Comparison of ENCODE assay signal across 16 cellular contexts in the genomic region with DNA sequence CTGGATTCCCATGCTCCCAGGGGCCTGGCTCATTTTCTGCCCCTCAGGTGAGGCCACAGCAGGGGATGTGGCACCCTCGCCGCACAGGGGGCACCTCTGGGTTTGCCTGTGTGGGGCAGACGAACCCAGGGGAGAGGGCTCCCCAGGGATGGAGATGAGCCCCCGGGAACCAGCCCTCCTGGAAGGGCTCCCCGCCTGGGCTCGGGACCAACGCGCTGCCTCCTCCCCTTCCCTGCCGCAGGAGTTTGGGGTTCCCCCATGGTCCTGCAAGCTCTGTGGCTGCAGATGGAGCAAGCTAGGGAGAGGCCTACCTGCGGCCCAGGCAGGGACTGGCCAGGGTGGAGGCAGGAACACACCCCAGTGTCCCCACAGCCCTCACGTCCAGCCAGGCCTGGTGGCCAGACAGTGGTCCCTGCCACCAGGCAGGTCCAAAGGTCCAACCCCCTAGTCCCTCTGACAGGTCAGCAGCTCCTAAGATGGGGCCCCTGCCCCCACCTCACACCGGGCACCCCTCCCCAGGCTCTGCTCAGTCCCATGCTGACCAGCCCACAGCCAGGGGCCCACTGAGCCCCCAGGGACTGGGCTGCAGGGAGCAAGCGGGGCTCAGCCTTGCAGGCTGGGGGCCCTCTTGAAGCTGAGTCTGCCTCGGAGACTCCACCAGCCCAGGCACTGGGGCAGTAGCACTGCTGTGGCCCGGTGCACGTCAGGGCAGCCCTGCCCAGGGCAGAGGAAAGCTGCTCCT. TPM values are rescaled to one million over a fixed set of nuclear protein-coding genes. Genes with fewer than 3 reads are reported as not detected.
DNase-seq lines count a peak whose midpoint lies in the region; TF ChIP-seq lines count a peak whose summit lies in the region.
"Had no signal": no experiment of that assay in that cellular context is flagged by ENCODE, and none has a peak within 500 bp of the region (broad histone marks: within the 10 kb centered on the region; RNA-seq: fewer than 3 reads in every experiment).

No MANE protein-coding gene starts in this region.

- H3K9me3 Mint-ChIP-seq in HFFc6 = peaks cover 5% of the 10 kb centered on the region

- DNase-seq in RWPE1 (ENCODE audit: low spot score) = no peak
- DNase-seq in esophagus squamous epithelium (lab: John Stamatoyannopoulos, UW) = no peak
- DNase-seq in hypothalamus (lab: John Stamatoyannopoulos, UW) = no peak
- DNase-seq in activated T-cell treated with anti-CD3 and anti-CD28 coated beads, Interleukin-2, amount 50 U/mL, for 1 hour = no peak
- DNase-seq in HFFc6 = no peak
- DNase-seq: activated CD8-positive, alpha-beta T cell treated with anti-CD3 and anti-CD28 coated beads, Interleukin-2, amount 10 ng/mL, durations not matched to agents 7 days and 5 days; amniotic stem cell; DND-41; NCI-H2227 treated with DMSO at 0.1 percent for 48 hours; retina; stimulated activated CD4-positive, alpha-beta T cell treated with anti-CD3 and anti-CD28 coated beads, Interleukin-4, amount 100 ng/mL, for 24 hours had no signal

- no peak overlapping the region for H3K4me3 ChIP-seq in esophagus squamous epithelium
- no peak overlapping the region for H3K4me3 ChIP-seq in muscle layer of colon (ENCODE audit: low read depth in 1 of 2, low read length in 2 of 2)
- no peak overlapping the region for H3K4me3 ChIP-seq in urinary bladder (ENCODE audit: low read depth, low read length)

- TF ChIP-seq CTCF in RWPE1 (conservative IDR thresholded peaks at IDR 0.05; ENCODE audit: low read depth) (no peak), esophagus squamous epithelium (IDR thresholded peaks at IDR 0.05) (no peak), HFFc6 (IDR thresholded peaks at IDR 0.05) (no peak)

- POLR2A ChIA-PET in RWPE1 (lab: Yijun Ruan, JAX; ENCODE audit: low non-redundant PET) = interaction anchor here (0.8 to 4.9 kb wide), 4 partner anchors 8 to 29 kb away, joined by 3 to 41 read pairs (median 4); a partner anchor contains a TSS

- peak overlapping the region; percentile 100 for H3K27ac ChIP-seq in RWPE1
- H3K27ac ChIP-seq in esophagus squamous epithelium = peak overlapping the region; percentile 91 to 93 (median 92)
- peak overlapping the region; percentile 86 for H3K27ac ChIP-seq in muscle layer of colon (ENCODE audit: low read depth, low read length)
- peak overlapping the region; percentile 18 for H3K27ac ChIP-seq in urinary bladder (ENCODE audit: low read depth)

- CTCF ChIA-PET in RWPE1 (lab: Yijun Ruan, JAX) = interaction anchor here (0.6 to 4.7 kb wide), 5 partner anchors 11 to 49 kb away, joined by 3 to 35 read pairs (median 4); no protein-coding TSS in a partner anchor

- H3K36me3 Mint-ChIP-seq in HFFc6 (ENCODE audit: low read depth) = peaks cover 4% of the 10 kb centered on the region
- H3K36me3 Mint-ChIP-seq: CD14-positive monocyte had no signal

- H3K4me3 Mint-ChIP-seq in HFFc6 = no peak overlapping the region
- H3K4me3 Mint-ChIP-seq: activated CD8-positive, alpha-beta T cell treated with anti-CD3 and anti-CD28 coated beads, Interleukin-2, amount 10 ng/mL, durations not matched to agents 7 days and 5 days; CD14-positive monocyte; nephron had no signal

- intact Hi-C loops in esophagus squamous epithelium (cut with DNase I) = no loop called here

- peaks cover 6 to 37% (median 7%) of the 10 kb centered on the region in 3 donors for H3K36me3 ChIP-seq in esophagus squamous epithelium
- peaks cover 12% of the 10 kb centered on the region for H3K36me3 ChIP-seq in muscle layer of colon (ENCODE audit: insufficient read depth, low read length)
- H3K36me3 ChIP-seq in urinary bladder (ENCODE audit: insufficient read depth) = no peaks in the 10 kb centered on the region

- H3K27me3 Mint-ChIP-seq in HFFc6 (ENCODE audit: insufficient read depth) = no peaks in the 10 kb centered on the region

- no peak overlapping the region for H3K27ac Mint-ChIP-seq in HFFc6
- H3K27ac Mint-ChIP-seq: activated CD8-positive, alpha-beta T cell treated with anti-CD3 and anti-CD28 coated beads, Interleukin-2, amount 10 ng/mL, durations not matched to agents 7 days and 5 days; activated T-helper 2 cell treated with anti-CD3 and anti-CD28 coated beads, Interferon-gamma antibody, Interleukin-2, Interleukin-4, amounts not matched to agents 10 μg/mL and 5 μg/mL and 100 μg/mL, durations not matched to agents 14 hours and 24 hours and 36 hours; nephron had no signal

- H3K9me3 ChIP-seq in esophagus squamous epithelium (no peaks in the 10 kb centered on the region), muscle layer of colon (ENCODE audit: low read length) (no peaks in the 10 kb centered on the region)

- WGBS in esophagus squamous epithelium, 2 donors = 60 to 80% methylated on average over 1 to 2 of the region's 16 CpGs
- WGBS in urinary bladder = 92% methylated on average over 16 of the region's 16 CpGs

- no peak overlapping the region for H3K9ac ChIP-seq in muscle layer of colon (ENCODE audit: low read length)

- no peaks in the 10 kb centered on the region for H3K27me3 ChIP-seq in esophagus squamous epithelium
- no peaks in the 10 kb centered on the region for H3K27me3 ChIP-seq in muscle layer of colon (ENCODE audit: control insufficient read depth in 1 of 2, insufficient read depth in 2 of 2, low read length in 2 of 2)

- no peak for TF ChIP-seq POLR2A in esophagus squamous epithelium (IDR thresholded peaks at IDR 0.05)

- H3K4me1 ChIP-seq in esophagus squamous epithelium (peaks cover 68 to 89% (median 79%) of the 10 kb centered on the region in 3 donors), muscle layer of colon (ENCODE audit: insufficient read depth, low read length) (peaks cover 55% of the 10 kb centered on the region), urinary bladder (ENCODE audit: insufficient read depth) (peaks cover 6% of the 10 kb centered on the region)

- peaks cover 6% of the 10 kb centered on the region; the same call in 1 of the 2 replicates for H3K4me1 Mint-ChIP-seq in HFFc6 (ENCODE audit: low read depth)
- H3K4me1 Mint-ChIP-seq: CD14-positive monocyte had no signal

RNA-seq across cellular contexts. Expression of a gene that starts 13.7 kb away (rescaled TPM):
- total RNA-seq in esophagus squamous epithelium = 100 to 1,000 TPM in 2 of 4 donors, 10 to 100 TPM in 2; 60.4 to 127 (median 98.9) TPM
- 40.4 TPM for total RNA-seq in urinary bladder
- 162 TPM for polyA plus RNA-seq in urinary bladder
- total RNA-seq in HFFc6 (2021; fragmentation: NEBNext Ultra II Directional; extraction: Animal tissue kit (Norgen Biotek cat#: 25700)) = 1 to 10 TPM; 1.2 to 2.4 (median 1.5) TPM
- polyA plus RNA-seq: CD14-positive monocyte had no signal

RNA-seq across cellular contexts. Expression of a gene that starts 33.4 kb away (rescaled TPM):
- total RNA-seq in esophagus squamous epithelium = 1,000 to 10,000 TPM in 3 of 4 donors, 100 to 1,000 TPM in 1; 819 to 3,701 (median 3,102) TPM
- 396 TPM for total RNA-seq in urinary bladder
- 4,730 TPM for polyA plus RNA-seq in urinary bladder
- 1,000 to 10,000 TPM; 1,061 to 1,388 (median 1,229) TPM for total RNA-seq in HFFc6 (2021; fragmentation: NEBNext Ultra II Directional; extraction: Animal tissue kit (Norgen Biotek cat#: 25700))

RNA-seq across cellular contexts. Expression of a gene that starts 50.7 kb away (rescaled TPM):
- total RNA-seq in esophagus squamous epithelium = 100 to 1,000 TPM; 126 to 173 (median 133) TPM
- total RNA-seq in urinary bladder = 27.5 TPM
- 115 TPM for polyA plus RNA-seq in urinary bladder
- total RNA-seq in HFFc6 (2021; fragmentation: NEBNext Ultra II Directional; extraction: Animal tissue kit (Norgen Biotek cat#: 25700)) = 100 to 1,000 TPM; 126 to 133 (median 129) TPM

RNA-seq across cellular contexts. Expression of a gene that starts 53.6 kb away (rescaled TPM):
- total RNA-seq in esophagus squamous epithelium (1 to 10 TPM; 2.0 to 3.8 (median 2.2) TPM), urinary bladder (2.1 TPM)
- 5.7 TPM for polyA plus RNA-seq in urinary bladder
- 1 to 10 TPM; 4.9 to 7.0 (median 6.6) TPM for total RNA-seq in HFFc6 (2021; fragmentation: NEBNext Ultra II Directional; extraction: Animal tissue kit (Norgen Biotek cat#: 25700))

Comparison
In these comparisons a context has a peak if more than half of its experiments do, and no peak if none do; other contexts are left out.
1. H3K27ac ChIP-seq: peak in every context shown above with its lines; median percentile 100 in RWPE1; 92 in esophagus squamous epithelium; 86 in muscle layer of colon; 18 in urinary bladder.
2. RNA of a gene that starts 13.7 kb away (total RNA-seq): 60.4 to 127 TPM in esophagus squamous epithelium and 40.4 TPM in urinary bladder (single experiment); 1.2 to 2.4 TPM in HFFc6; every median in the first group is over 10 times any median in the second.